24 cellular contexts compared by ENCODE assay signal in the genomic region with DNA sequence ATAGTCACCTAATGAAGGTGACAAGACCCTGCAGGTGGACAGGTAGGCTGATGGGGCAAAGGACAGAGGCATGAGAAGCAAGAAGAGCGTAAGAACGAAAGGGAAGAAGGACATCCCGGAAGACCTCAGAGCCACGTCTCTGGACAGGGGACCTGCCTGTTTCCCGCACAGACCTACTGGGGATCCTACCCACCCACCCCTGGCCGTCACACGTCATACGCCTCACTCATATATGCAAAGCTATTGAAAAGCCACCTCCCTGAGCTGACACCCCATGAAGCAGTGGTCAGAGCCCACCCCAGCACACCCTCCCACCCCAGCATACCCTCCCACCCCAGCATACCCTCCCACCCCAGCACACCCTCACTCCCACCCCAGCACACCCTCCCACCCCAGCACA.
"Had no signal": no experiment of that assay in that cellular context is flagged by ENCODE, and none has a peak within 500 bp of the region (broad histone marks: within the 10 kb centered on the region; RNA-seq: fewer than 3 reads in every experiment).

No MANE protein-coding gene starts in this region.

- H3K9me3 ChIP-seq: left lung, lower lobe of right lung, neutrophil, ovary, prostate gland, spleen, transverse colon, upper lobe of right lung had no signal

- H3K27me3 ChIP-seq: left lung, neutrophil, ovary, transverse colon, upper lobe of right lung had no signal

- H3K36me3 ChIP-seq: left lung, lower lobe of right lung, neutrophil, ovary, prostate gland, spleen, transverse colon, upper lobe of right lung had no signal

- H3K4me1 ChIP-seq: left lung, lower lobe of right lung, prostate gland, spleen, transverse colon, upper lobe of right lung had no signal

- H3K4me3 ChIP-seq: left lung, lower lobe of right lung, ovary, prostate gland, skin epidermis, spleen, transverse colon, upper lobe of right lung had no signal

- DNase-seq: head of caudate nucleus; hippocampal formation; left colon; left lung; lower lobe of right lung; mammary epithelial cell; mesenchymal stem cell; naive thymus-derived CD8-positive, alpha-beta T cell; occipital lobe; ovary; retina; right cardiac atrium; spleen; stimulated activated CD4-positive, alpha-beta T cell treated with anti-CD3 and anti-CD28 coated beads, Interleukin-2, amount 100 ng/mL, for 48 hours; stimulated activated CD4-positive, alpha-beta T cell treated with anti-CD3 and anti-CD28 coated beads, Interleukin-4, amount 100 ng/mL, for 4 hours; stimulated activated CD8-positive, alpha-beta memory T cell treated with anti-CD3 and anti-CD28 coated beads, Interleukin-4, amount 100 ng/mL, for 48 hours; stimulated activated naive CD4-positive, alpha-beta T cell treated with Interleukin-2 at 50 U/mL for 16 hours; stimulated activated naive CD8-positive, alpha-beta T cell treated with anti-CD3 and anti-CD28 coated beads, Interleukin-15, amount 100 ng/mL, for 72 hours; substantia nigra; transverse colon; upper lobe of right lung had no signal

- H3K27ac ChIP-seq: left lung, lower lobe of right lung, neutrophil, ovary, prostate gland, skin epidermis, spleen, transverse colon, upper lobe of right lung had no signal
